ENCODE assay signal across 1 cellular context in genomic region chr15:44711356-44712107, GRCh38.
TF ChIP-seq lines count a peak whose summit lies in the region.

Gene B2M, plus strand, starts transcription at chr15:44711517. Its CDS starts 30 bp downstream, at chr15:44711547.

TF ChIP-seq in GM12878, 131 proteins besides CTCF, POLR2A, EP300 and RAD21 (continued from another document):
- TF ChIP-seq CUX1 (IDR thresholded peaks at IDR 0.05; ENCODE audit: insufficient replicate concordance, low read depth, low read length) = no peak
